18 cellular contexts compared by ENCODE assay signal in the genomic region with DNA sequence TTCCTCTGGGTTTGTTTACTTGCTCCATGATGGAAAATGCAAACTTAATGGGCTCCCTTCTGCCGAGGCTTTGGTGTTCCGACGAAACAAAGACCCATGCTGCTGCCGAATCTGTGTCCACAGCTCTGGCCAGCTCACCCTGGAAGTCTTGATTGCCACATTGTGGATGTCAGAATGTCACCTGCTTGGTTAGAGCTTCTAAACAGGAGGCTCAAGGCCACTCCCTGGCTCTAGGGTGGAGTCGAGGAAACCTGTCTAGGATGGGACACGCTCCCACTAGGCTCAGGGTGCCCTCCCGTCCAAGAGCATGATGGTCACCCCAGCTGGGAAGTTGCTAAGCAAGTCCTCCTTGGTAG.
DNase-seq lines count a peak whose midpoint lies in the region; ATAC-seq and TF ChIP-seq lines count a peak whose summit lies in the region.
"Had no signal": no experiment of that assay in that cellular context is flagged by ENCODE, and none has a peak within 500 bp of the region (broad histone marks: within the 10 kb centered on the region; RNA-seq: fewer than 3 reads in every experiment).

No MANE protein-coding gene starts in this region.

- H3K36me3 ChIP-seq in left ventricle myocardium inferior (no peaks in the 10 kb centered on the region), endocrine pancreas (ENCODE audit: control insufficient read depth, insufficient read depth, low read length) (no peaks in the 10 kb centered on the region), mucosa of descending colon (ENCODE audit: low read depth) (no peaks in the 10 kb centered on the region), uterus (no peaks in the 10 kb centered on the region)
- H3K36me3 ChIP-seq: ascending aorta, SJSA1 had no signal

- H3K4me1 ChIP-seq in left ventricle myocardium inferior (peaks cover 14% of the 10 kb centered on the region), endocrine pancreas (ENCODE audit: control insufficient read depth, insufficient read depth, low read length) (no peaks in the 10 kb centered on the region), mucosa of descending colon (ENCODE audit: low read depth) (peaks cover 13% of the 10 kb centered on the region), uterus (no peaks in the 10 kb centered on the region)
- H3K4me1 ChIP-seq: ascending aorta, SJSA1 had no signal

- no peak for TF ChIP-seq CTCF in left ventricle myocardium inferior (IDR thresholded peaks at IDR 0.05; ENCODE audit: borderline replicate concordance)
- TF ChIP-seq CTCF in mucosa of descending colon (IDR thresholded peaks at IDR 0.05): no peak
- TF ChIP-seq CTCF in uterus (IDR thresholded peaks at IDR 0.05): no peak

- H3K27ac ChIP-seq in left ventricle myocardium inferior (replicated peaks) (no peak overlapping the region), uterus (peak overlapping the region; percentile 39 to 48)
- H3K27ac ChIP-seq: HL-60, psoas muscle, SJSA1 had no signal

- intact Hi-C loops in left ventricle myocardium inferior (cut with micrococcal nuclease) (no loop called here), Right ventricle myocardium inferior (cut with DNase I) (no loop called here), mucosa of descending colon (cut with DNase I, micrococcal nuclease) (no loop called here), uterus (cut with DNase I; ENCODE audit: low total_unique reads) (no loop called here)

- ATAC-seq in Right ventricle myocardium inferior (no peak), mucosa of descending colon (peak; percentile 60), GM21381 (IDR thresholded peaks at IDR 0.05; ENCODE audit: unreplicated experiment) (no peak)
- ATAC-seq: psoas muscle had no signal

- H3K9me3 ChIP-seq in left ventricle myocardium inferior (replicated peaks): no peaks in the 10 kb centered on the region
- no peaks in the 10 kb centered on the region for H3K9me3 ChIP-seq in endocrine pancreas (ENCODE audit: control insufficient read depth, low read length)
- no peaks in the 10 kb centered on the region for H3K9me3 ChIP-seq in mucosa of descending colon
- no peaks in the 10 kb centered on the region for H3K9me3 ChIP-seq in uterus
- H3K9me3 ChIP-seq: ascending aorta, psoas muscle, SJSA1 had no signal

- no peak overlapping the region for H3K9ac ChIP-seq in endocrine pancreas (ENCODE audit: control insufficient read depth, insufficient read depth, low read length)

- peak overlapping the region; percentile 17 for H3K4me3 ChIP-seq in left ventricle myocardium inferior
- H3K4me3 ChIP-seq in endocrine pancreas (ENCODE audit: control insufficient read depth, insufficient read depth, low read length): peak overlapping the region; percentile 46
- H3K4me3 ChIP-seq in mucosa of descending colon: no peak overlapping the region
- no peak overlapping the region for H3K4me3 ChIP-seq in uterus
- H3K4me3 ChIP-seq: ascending aorta, psoas muscle, SJSA1 had no signal

- H3K27me3 ChIP-seq in left ventricle myocardium inferior (ENCODE audit: low read depth) (no peaks in the 10 kb centered on the region), endocrine pancreas (ENCODE audit: control insufficient read depth, insufficient read depth, low read length) (no peaks in the 10 kb centered on the region), uterus (no peaks in the 10 kb centered on the region)
- H3K27me3 ChIP-seq: ascending aorta, SJSA1 had no signal

- DNase-seq in left ventricle myocardium inferior (no peak), Right ventricle myocardium inferior (ENCODE audit: missing footprints) (no peak), mucosa of descending colon (no peak), uterus (peak in 1 of 2 donors; percentile 38)
- DNase-seq in NK-92 treated with Interleukin-12 subunit alpha and Interleukin-12 subunit beta, amount 100 ng/mL, for 24 hours (lab: John Stamatoyannopoulos, UW): no peak
- DNase-seq in activated CD4-positive, alpha-beta T cell treated with anti-CD3 and anti-CD28 coated beads for 48 hours: no peak
- DNase-seq: activated CD4-positive, CD25-positive, alpha-beta regulatory T cell treated with anti-CD3 and anti-CD28 coated beads, Interleukin-2, amount 50 U/mL, for 72 hours; activated gamma-delta T cell treated with Interleukin-2 at 50 U/mL for 16 hours; cortex of kidney; KBM-7; naive B cell; psoas muscle; stimulated activated naive CD4-positive, alpha-beta T cell treated with Interleukin-2 at 50 U/mL for 16 hours had no signal

- no peak for TF ChIP-seq POLR2A in uterus (IDR thresholded peaks at IDR 0.05)

Comparison
In these comparisons a context has a peak if more than half of its experiments do, and no peak if none do; other contexts are left out.
1. H3K4me3 ChIP-seq: peak in left ventricle myocardium inferior (single experiment) and endocrine pancreas (single experiment); none in mucosa of descending colon (single experiment) and uterus (0 of 2).